ENCODE assay signal across 9 cellular contexts in genomic region chr5:172642046-172642409, GRCh38. TPM values are rescaled to one million over a fixed set of nuclear protein-coding genes. Genes with fewer than 3 reads are reported as not detected.
DNase-seq lines count a peak whose midpoint lies in the region; ATAC-seq and TF ChIP-seq lines count a peak whose summit lies in the region.
"Had no signal": no experiment of that assay in that cellular context is flagged by ENCODE, and none has a peak within 500 bp of the region (broad histone marks: within the 10 kb centered on the region; RNA-seq: fewer than 3 reads in every experiment).

No MANE protein-coding gene starts in this region.

- peaks cover 54% of the 10 kb centered on the region for H3K27me3 Mint-ChIP-seq in activated CD4-positive, alpha-beta T cell treated with anti-CD3 and anti-CD28 coated beads, Interleukin-2, amount 10 ng/mL, durations not matched to agents 7 days and 5 days

- peak overlapping the region; percentile 59 for H3K27ac ChIP-seq in angular gyrus (ENCODE audit: low read depth, low read length)
- no peak overlapping the region for H3K27ac ChIP-seq in thoracic aorta

- peak overlapping the region; percentile 63 for H3K4me3 Mint-ChIP-seq in activated CD4-positive, alpha-beta T cell treated with anti-CD3 and anti-CD28 coated beads, Interleukin-2, amount 10 ng/mL, durations not matched to agents 7 days and 5 days

- H3K4me3 ChIP-seq in lower leg skin (ENCODE audit: low read depth, poor library complexity, severe bottlenecking) (peak overlapping the region; percentile 52), thoracic aorta (peak overlapping the region; percentile 78)

- intact Hi-C loops in lower leg skin (cut with DNase I; ENCODE audit: low total_unique reads): no loop called here

- DNase-seq in activated CD4-positive, alpha-beta T cell treated with anti-CD3 and anti-CD28 coated beads, Interleukin-2, amount 10 ng/mL, durations not matched to agents 7 days and 5 days: no peak
- DNase-seq in activated CD4-positive, alpha-beta T cell treated with anti-CD3 and anti-CD28 coated beads for 1 hour: no peak
- DNase-seq in lower leg skin (ENCODE audit: low spot score in 2 of 2) (no peak), thoracic aorta (ENCODE audit: low spot score) (no peak), COLO829 (ENCODE audit: low spot score) (no peak), RPMI8226 (no peak), NOMO-1 treated with DMSO at 0.1 percent for 48 hours (lab: John Stamatoyannopoulos, UW; ENCODE audit: unreplicated experiment) (no peak)
- DNase-seq: DMS153 had no signal

- ATAC-seq in thoracic aorta (ENCODE audit: insufficient number of reproducible peaks, low FRiP score, low read depth): no peak

- H3K4me1 Mint-ChIP-seq in activated CD4-positive, alpha-beta T cell treated with anti-CD3 and anti-CD28 coated beads, Interleukin-2, amount 10 ng/mL, durations not matched to agents 7 days and 5 days: peaks cover 17% of the 10 kb centered on the region

- TF ChIP-seq POLR2A in lower leg skin (IDR thresholded peaks at IDR 0.05): no peak

- no peaks in the 10 kb centered on the region for H3K27me3 ChIP-seq in thoracic aorta (replicated peaks; ENCODE audit: insufficient read depth)

- 29% methylated on average over 14 of the region's 14 CpGs for WGBS in lower leg skin, 2 donors

- H3K27ac Mint-ChIP-seq in activated CD4-positive, alpha-beta T cell treated with anti-CD3 and anti-CD28 coated beads, Interleukin-2, amount 10 ng/mL, durations not matched to agents 7 days and 5 days: no peak overlapping the region

- TF ChIP-seq CTCF in lower leg skin (IDR thresholded peaks at IDR 0.05): no peak
- no peak for TF ChIP-seq CTCF in thoracic aorta (IDR thresholded peaks at IDR 0.05)

- H3K36me3 Mint-ChIP-seq in activated CD4-positive, alpha-beta T cell treated with anti-CD3 and anti-CD28 coated beads, Interleukin-2, amount 10 ng/mL, durations not matched to agents 7 days and 5 days (ENCODE audit: low read depth): no peaks in the 10 kb centered on the region

- H3K36me3 ChIP-seq in thoracic aorta: no peaks in the 10 kb centered on the region

- peaks cover 6 to 19% of the 10 kb centered on the region in 2 donors for H3K4me1 ChIP-seq in thoracic aorta (ENCODE audit: control insufficient read depth in 1 of 2, low read depth in 2 of 2)

- POLR2A ChIA-PET in activated CD4-positive, alpha-beta T cell treated with anti-CD3 and anti-CD28 coated beads, Interleukin-2, amount 10 ng/mL, durations not matched to agents 7 days and 5 days (lab: Charles Lee): no interaction called here

- no peaks in the 10 kb centered on the region for H3K9me3 ChIP-seq in thoracic aorta

- no peaks in the 10 kb centered on the region for H3K9me3 Mint-ChIP-seq in activated CD4-positive, alpha-beta T cell treated with anti-CD3 and anti-CD28 coated beads, Interleukin-2, amount 10 ng/mL, durations not matched to agents 7 days and 5 days

- CTCF ChIA-PET in activated CD4-positive, alpha-beta T cell treated with anti-CD3 and anti-CD28 coated beads, Interleukin-2, amount 10 ng/mL, durations not matched to agents 7 days and 5 days (lab: Charles Lee): interaction anchor here (1.0 kb wide), 1 partner anchor 28 kb away, joined by 4 read pairs; no protein-coding TSS in a partner anchor

RNA-seq across cellular contexts. Expression of gene NEURL1B, which starts 1.0 kb away (rescaled TPM):
- total RNA-seq in activated CD4-positive, alpha-beta T cell treated with anti-CD3 and anti-CD28 coated beads, Interleukin-2, amount 10 ng/mL, durations not matched to agents 7 days and 5 days: 1 to 10 TPM; 7.8 to 8.7 TPM
- total RNA-seq in lower leg skin: 10 to 100 TPM; 12.5 to 34.8 (median 20.9) TPM
- 10 to 100 TPM; 17.3 to 17.6 TPM for total RNA-seq in thoracic aorta
